ENCODE assay signal across 10 cellular contexts in the genomic region with DNA sequence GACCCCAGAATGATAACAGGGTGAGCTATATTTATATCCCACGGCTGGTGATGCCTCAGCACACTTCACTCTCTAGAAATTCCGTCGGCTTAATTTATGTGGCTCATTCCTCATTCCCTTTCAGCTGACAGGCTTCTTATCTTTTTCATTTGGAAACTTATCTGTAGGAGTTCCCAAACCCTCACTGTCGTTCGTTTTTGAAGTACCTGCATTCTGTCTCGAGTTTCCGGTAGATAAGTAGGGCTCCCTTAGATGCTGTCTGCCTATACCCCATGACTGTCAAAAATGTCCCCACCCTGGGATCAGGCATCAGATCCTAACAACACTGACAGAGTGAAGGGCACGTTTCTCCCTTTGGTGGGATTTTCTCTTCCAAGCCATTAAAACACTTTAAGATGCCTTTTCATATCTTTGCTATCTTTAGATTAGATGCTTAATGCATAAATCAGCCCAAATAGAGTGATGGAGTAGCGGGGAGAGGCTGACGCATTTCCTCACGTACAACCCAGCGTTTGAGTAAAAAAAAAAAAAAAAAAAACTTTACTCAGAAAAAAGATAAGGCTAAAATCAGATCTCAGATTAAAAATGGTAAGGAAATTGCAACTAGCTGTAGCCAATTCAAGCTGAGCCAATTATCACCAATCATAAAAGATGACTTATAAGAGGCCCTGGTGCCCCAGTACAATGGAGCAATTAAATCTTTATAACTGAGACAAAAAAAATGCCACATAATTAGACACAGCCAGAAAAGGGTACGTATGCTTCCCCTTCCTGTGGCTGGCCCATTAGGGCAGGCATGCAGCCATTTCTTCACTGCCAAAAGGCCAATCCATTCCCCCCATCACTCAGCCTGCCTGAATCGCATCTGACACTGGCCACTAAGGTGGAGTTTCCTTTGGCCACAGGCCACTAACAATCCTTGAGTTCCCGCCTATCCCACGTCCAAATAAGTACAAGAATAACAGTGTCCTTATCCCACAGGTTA. TPM values are rescaled to one million over a fixed set of nuclear protein-coding genes. Genes with fewer than 3 reads are reported as not detected.
DNase-seq lines count a peak whose midpoint lies in the region; ATAC-seq, FAIRE-seq and TF ChIP-seq lines count a peak whose summit lies in the region.
"Had no signal": no experiment of that assay in that cellular context is flagged by ENCODE, and none has a peak within 500 bp of the region (broad histone marks: within the 10 kb centered on the region; RNA-seq: fewer than 3 reads in every experiment).

No MANE protein-coding gene starts in this region.

- peak overlapping the region; percentile 25 for H3K4me3 ChIP-seq in CD8-positive, alpha-beta memory T cell (ENCODE audit: low read length)
- no peak overlapping the region for H3K4me3 ChIP-seq in lower leg skin (ENCODE audit: low read depth, poor library complexity, severe bottlenecking)

- H3K36me3 ChIP-seq in CD8-positive, alpha-beta memory T cell (ENCODE audit: insufficient read depth, low read length) = peaks cover 6% of the 10 kb centered on the region

- H3K27me3 ChIP-seq in CD8-positive, alpha-beta memory T cell (ENCODE audit: insufficient read depth, low read length, poor library complexity, severe bottlenecking) = no peaks in the 10 kb centered on the region

- peaks cover 24 to 67% (median 56%) of the 10 kb centered on the region in 3 donors for H3K36me3 Mint-ChIP-seq in CD8-positive, alpha-beta memory T cell
- H3K36me3 Mint-ChIP-seq in activated naive CD8-positive, alpha-beta T cell treated with anti-CD3 and anti-CD28 coated beads, Interleukin-2, amount 10 ng/mL, durations not matched to agents 7 days and 5 days = peaks cover 65% of the 10 kb centered on the region
- peaks cover 10% of the 10 kb centered on the region for H3K36me3 Mint-ChIP-seq in mesothelial cell of epicardium

- peaks cover 0 to 11% (median 2%) of the 10 kb centered on the region in 5 donors for H3K9me3 Mint-ChIP-seq in CD8-positive, alpha-beta memory T cell
- peaks cover 5% of the 10 kb centered on the region for H3K9me3 Mint-ChIP-seq in activated naive CD8-positive, alpha-beta T cell treated with anti-CD3 and anti-CD28 coated beads, Interleukin-2, amount 10 ng/mL, durations not matched to agents 7 days and 5 days
- H3K9me3 Mint-ChIP-seq in mesothelial cell of epicardium = peaks cover 11% of the 10 kb centered on the region

- TF ChIP-seq CTCF in mesothelial cell of epicardium (IDR thresholded peaks at IDR 0.05; ENCODE audit: unreplicated experiment) (no peak), lower leg skin (IDR thresholded peaks at IDR 0.05) (no peak)

- intact Hi-C loops in lower leg skin (cut with DNase I; ENCODE audit: low total_unique reads) = no loop called here

- peaks cover 0 to 3% of the 10 kb centered on the region in 2 donors for H3K27me3 Mint-ChIP-seq in CD8-positive, alpha-beta memory T cell
- no peaks in the 10 kb centered on the region for H3K27me3 Mint-ChIP-seq in activated naive CD8-positive, alpha-beta T cell treated with anti-CD3 and anti-CD28 coated beads, Interleukin-2, amount 10 ng/mL, durations not matched to agents 7 days and 5 days
- peaks cover 3% of the 10 kb centered on the region for H3K27me3 Mint-ChIP-seq in mesothelial cell of epicardium (ENCODE audit: low read depth)

- POLR2A ChIA-PET in CD8-positive, alpha-beta memory T cell (lab: Charles Lee) = interaction anchor here (1.0 kb wide), 1 partner anchor 44 kb away, joined by 4 read pairs; no protein-coding TSS in a partner anchor
- POLR2A ChIA-PET in activated naive CD8-positive, alpha-beta T cell treated with anti-CD3 and anti-CD28 coated beads, Interleukin-2, amount 10 ng/mL, durations not matched to agents 7 days and 5 days (lab: Charles Lee) = interaction anchor here (0.6 to 1.3 kb wide), 3 partner anchors 14 to 180 kb away, joined by 3 read pairs; no protein-coding TSS in a partner anchor

- no peaks in the 10 kb centered on the region for H3K9me3 ChIP-seq in CD8-positive, alpha-beta memory T cell (ENCODE audit: low read length)

- peaks cover 49 to 76% (median 72%) of the 10 kb centered on the region in 3 donors for H3K4me1 Mint-ChIP-seq in CD8-positive, alpha-beta memory T cell
- H3K4me1 Mint-ChIP-seq in activated naive CD8-positive, alpha-beta T cell treated with anti-CD3 and anti-CD28 coated beads, Interleukin-2, amount 10 ng/mL, durations not matched to agents 7 days and 5 days = peaks cover 43% of the 10 kb centered on the region
- peaks cover 35% of the 10 kb centered on the region for H3K4me1 Mint-ChIP-seq in mesothelial cell of epicardium

- ATAC-seq in HG03342 (IDR thresholded peaks at IDR 0.05; ENCODE audit: unreplicated experiment) = peak; percentile 14
- ATAC-seq in activated naive CD8-positive, alpha-beta T cell treated with anti-CD3 and anti-CD28 coated beads, Interleukin-2, amount 10 ng/mL, durations not matched to agents 7 days and 5 days (ENCODE audit: low read depth) = peak; percentile 57
- no peak for ATAC-seq in GM19467 (IDR thresholded peaks at IDR 0.05; ENCODE audit: unreplicated experiment)

- CTCF ChIA-PET in CD8-positive, alpha-beta memory T cell (lab: Charles Lee) = no interaction called here

- no peak for FAIRE-seq in urothelium cell line (lab: Jason Lieb, UNC)
- FAIRE-seq: keratinocyte had no signal

- H3K4me3 Mint-ChIP-seq in CD8-positive, alpha-beta memory T cell = peak overlapping the region in 5 of 7 donors; percentile 9 to 77 (median 57)
- H3K4me3 Mint-ChIP-seq in activated naive CD8-positive, alpha-beta T cell treated with anti-CD3 and anti-CD28 coated beads, Interleukin-2, amount 10 ng/mL, durations not matched to agents 7 days and 5 days = peak overlapping the region; percentile 69
- no peak overlapping the region for H3K4me3 Mint-ChIP-seq in mesothelial cell of epicardium

- TF ChIP-seq POLR2A in lower leg skin (IDR thresholded peaks at IDR 0.05) = no peak

- peak in 1 of 5 donors; percentile 63 for DNase-seq in CD8-positive, alpha-beta memory T cell
- no peak for DNase-seq in activated naive CD8-positive, alpha-beta T cell treated with anti-CD3 and anti-CD28 coated beads, Interleukin-2, amount 10 ng/mL, durations not matched to agents 7 days and 5 days
- DNase-seq in mesothelial cell of epicardium (ENCODE audit: low spot score in 2 of 2, unreplicated experiment in 2 of 2) (no peak), anterior cingulate cortex (lab: John Stamatoyannopoulos, UW) (no peak), urothelium cell line (ENCODE audit: low spot score) (no peak), lower leg skin (ENCODE audit: low spot score in 2 of 2) (no peak)

- WGBS in lower leg skin, 2 donors = 55 to 62% methylated on average over 16 of the region's 16 CpGs

- H3K27ac Mint-ChIP-seq in CD8-positive, alpha-beta memory T cell = peak overlapping the region; percentile 43 to 93 (median 84)
- H3K27ac Mint-ChIP-seq in activated naive CD8-positive, alpha-beta T cell treated with anti-CD3 and anti-CD28 coated beads, Interleukin-2, amount 10 ng/mL, durations not matched to agents 7 days and 5 days = peak overlapping the region; percentile 90
- H3K27ac Mint-ChIP-seq in mesothelial cell of epicardium = peak overlapping the region; percentile 53

- H3K4me1 ChIP-seq in CD8-positive, alpha-beta memory T cell (ENCODE audit: insufficient read depth, low read length) = peaks cover 39% of the 10 kb centered on the region

- no peak overlapping the region for H3K27ac ChIP-seq in CD8-positive, alpha-beta memory T cell (ENCODE audit: low read depth, low read length)
- H3K27ac ChIP-seq: VCaP had no signal

RNA-seq across cellular contexts. Expression of a gene that starts 45.1 kb away (rescaled TPM):
- 100 to 1,000 TPM; 125 to 126 TPM for total RNA-seq in CD8-positive, alpha-beta memory T cell
- 87.4 TPM for polyA plus RNA-seq in CD8-positive, alpha-beta memory T cell
- 10 to 100 TPM; 64.4 to 66.7 TPM for total RNA-seq in activated naive CD8-positive, alpha-beta T cell treated with anti-CD3 and anti-CD28 coated beads, Interleukin-2, amount 10 ng/mL, durations not matched to agents 7 days and 5 days
- total RNA-seq in mesothelial cell of epicardium = 10.0 to 11.0 TPM (median 10.2 TPM) in 3 replicates
- 10 to 100 TPM; 11.2 to 39.5 (median 25.6) TPM for total RNA-seq in lower leg skin
